In genomic region chr2:207227062-207227748, GRCh38 we compare ENCODE assay signal across 8 cellular contexts.
A peak's percentile ranks its signal among the peaks of the same experiment; 100 is the strongest.
DNase-seq lines count a peak whose midpoint lies in the region; ATAC-seq and TF ChIP-seq lines count a peak whose summit lies in the region.

No MANE protein-coding gene starts in this region.

- no peak for ATAC-seq in HG03159 (IDR thresholded peaks at IDR 0.05; ENCODE audit: unreplicated experiment)
- no peak for ATAC-seq in GM21576 (IDR thresholded peaks at IDR 0.05; ENCODE audit: unreplicated experiment)
- ATAC-seq in HG03432 (IDR thresholded peaks at IDR 0.05; ENCODE audit: unreplicated experiment), result no peak

- 25 to 39% (median 29%) methylated on average over 18 of the region's 18 CpGs for WGBS in stomach, 5 donors

- DNase-seq in NCI-H187 treated with DMSO at 0.1 percent for 48 hours (lab: John Stamatoyannopoulos, UW) (peak; percentile 42), cerebellar nuclear complex (lab: John Stamatoyannopoulos, UW) (peak; percentile 56 to 88), kidney epithelial cell (ENCODE audit: low read depth) (peak; percentile 70), stomach (no peak)
- DNase-seq in activated T-cell treated with anti-CD3 and anti-CD28 coated beads, Interleukin-2, amount 50 U/mL, for 1 hour, result no peak

- TF ChIP-seq CTCF in kidney epithelial cell (IDR thresholded peaks at IDR 0.05; ENCODE audit: insufficient read depth, low read length, poor library complexity, severe bottlenecking), result no peak
- TF ChIP-seq CTCF in stomach (IDR thresholded peaks at IDR 0.05), result no peak

- H3K4me3 ChIP-seq in kidney epithelial cell (ENCODE audit: low read depth, low read length), result no peak overlapping the region
- H3K4me3 ChIP-seq in stomach, result peak overlapping the region; percentile 14 to 28 (median 16)

- H3K4me1 ChIP-seq in stomach, result peaks cover 6 to 29% (median 14%) of the 10 kb centered on the region in 4 donors

- intact Hi-C loops in stomach (cut with DNase I; ENCODE audit: low total_unique reads), result no loop called here

- H3K27me3 ChIP-seq in kidney epithelial cell (ENCODE audit: control insufficient read depth, insufficient read depth, low read length), result no peaks in the 10 kb centered on the region
- H3K27me3 ChIP-seq in stomach, result no peaks in the 10 kb centered on the region

- no peak for TF ChIP-seq EP300 in stomach (IDR thresholded peaks at IDR 0.05)

- H3K27ac ChIP-seq in stomach, result peak overlapping the region in 2 of 5 donors; percentile 49 to 71

- no peaks in the 10 kb centered on the region for H3K9me3 ChIP-seq in stomach

- H3K36me3 ChIP-seq in kidney epithelial cell (ENCODE audit: control insufficient read depth, insufficient read depth, low read length) (no peaks in the 10 kb centered on the region), stomach (no peaks in the 10 kb centered on the region)

- TF ChIP-seq POLR2A in stomach (IDR thresholded peaks at IDR 0.05), result no peak

Comparison
In these comparisons a context has a peak if more than half of its experiments do, and no peak if none do; other contexts are left out.
1. DNase-seq: peak in NCI-H187 treated with DMSO at 0.1 percent for 48 hours (single experiment), cerebellar nuclear complex (2 of 2) and kidney epithelial cell (single experiment); none in stomach (single experiment) and activated T-cell treated with anti-CD3 and anti-CD28 coated beads, Interleukin-2, amount 50 U/mL, for 1 hour (single experiment).